Comparison of ENCODE assay signal across 1 cellular context in genomic region chr1:24409535-24409934, GRCh38.
A peak's percentile ranks its signal among the peaks of the same experiment; 100 is the strongest.
TF ChIP-seq lines count a peak whose summit lies in the region.

No MANE protein-coding gene starts in this region.

TF ChIP-seq in K562, 482 proteins besides CTCF, POLR2A, EP300 and RAD21 (continued from another document):
- TF ChIP-seq ETS1 (conservative IDR thresholded peaks at IDR 0.05; ENCODE audit: control insufficient read depth, low read depth, low read length) (no peak), ZNF174 (CRISPR knock-in tag; IDR thresholded peaks at IDR 0.05) (no peak), FOSL1 (tag; conservative IDR thresholded peaks at IDR 0.05) (peak; percentile 71), PHB2 (IDR thresholded peaks at IDR 0.05; ENCODE audit: low read depth) (no peak), CCNT2 (IDR thresholded peaks at IDR 0.05; ENCODE audit: borderline replicate concordance, extremely low read depth, insufficient read length, low read depth, low read length) (no peak)
